In genomic region chr2:120856421-120856862, GRCh38 we compare ENCODE assay signal across 12 cellular contexts.
DNase-seq lines count a peak whose midpoint lies in the region; ATAC-seq and TF ChIP-seq lines count a peak whose summit lies in the region.
"Had no signal": no experiment of that assay in that cellular context is flagged by ENCODE, and none has a peak within 500 bp of the region (broad histone marks: within the 10 kb centered on the region; RNA-seq: fewer than 3 reads in every experiment).

No MANE protein-coding gene starts in this region.

- H3K9ac ChIP-seq in neuronal stem cell (ENCODE audit: low read depth, low read length, poor library complexity): no peak overlapping the region

- H4K91ac ChIP-seq in neuronal stem cell (ENCODE audit: low read depth, low read length, poor library complexity): no peak overlapping the region

- peak overlapping the region; percentile 4 for H2BK15ac ChIP-seq in neuronal stem cell (ENCODE audit: low read length)

- H3K4me3 ChIP-seq in MG63 (no peak overlapping the region), fibroblast of pulmonary artery (replicated peaks; ENCODE audit: low read depth, low read length) (no peak overlapping the region), neuronal stem cell (ENCODE audit: low read length in 2 of 2) (no peak overlapping the region)
- H3K4me3 ChIP-seq: coronary artery had no signal

- H4K8ac ChIP-seq in neuronal stem cell (ENCODE audit: low read depth, low read length): no peak overlapping the region

- no CpG with 5 or more reads among the region's 13 CpGs for WGBS in neuronal stem cell (ENCODE audit: extremely low coverage in 2 of 2, insufficient read length in 2 of 2, insufficient replicate concordance in 1 of 2), 2 donors

- H2AK5ac ChIP-seq in neuronal stem cell (ENCODE audit: low read depth, low read length): peak overlapping the region; percentile 48

- no peak overlapping the region for H3K23ac ChIP-seq in neuronal stem cell (ENCODE audit: low read depth, low read length, poor library complexity)

- peak overlapping the region; percentile 7 for H2BK5ac ChIP-seq in neuronal stem cell (ENCODE audit: low read length)

- no peak overlapping the region for H2BK120ac ChIP-seq in neuronal stem cell (ENCODE audit: low read depth, low read length)

- no peak overlapping the region for H3K4ac ChIP-seq in neuronal stem cell (ENCODE audit: low read length)

- ATAC-seq in HG03439 (IDR thresholded peaks at IDR 0.05; ENCODE audit: unreplicated experiment): no peak
- no peak for ATAC-seq in GM19463 (IDR thresholded peaks at IDR 0.05; ENCODE audit: unreplicated experiment)
- ATAC-seq: activated T-cell treated with anti-CD3 and anti-CD28 coated beads, Interleukin-2, amount 50 U/mL, for 4 hours had no signal

- no peaks in the 10 kb centered on the region for H3K27me3 ChIP-seq in MG63
- no peaks in the 10 kb centered on the region for H3K27me3 ChIP-seq in neuronal stem cell (ENCODE audit: control insufficient read depth in 3 of 3, insufficient read depth in 3 of 3, low read depth in 1 of 3, low read length in 3 of 3)

- H3K14ac ChIP-seq in neuronal stem cell (ENCODE audit: low read length): peak overlapping the region; percentile 91

- H3K4me1 ChIP-seq in neuronal stem cell (ENCODE audit: control insufficient read depth in 2 of 2, insufficient read depth in 1 of 2, low read depth in 1 of 2, low read length in 2 of 2): peaks cover 23 to 44% of the 10 kb centered on the region in 2 donors

- H3K4me2 ChIP-seq in neuronal stem cell (ENCODE audit: insufficient read depth, low read length, poor library complexity, severe bottlenecking): no peak overlapping the region

- H3K36me3 ChIP-seq in MG63 (no peaks in the 10 kb centered on the region), neuronal stem cell (replicated peaks in 1 of 2; ENCODE audit: control insufficient read depth in 2 of 2, insufficient read depth in 2 of 2, low read length in 2 of 2) (peaks cover 1 to 19% of the 10 kb centered on the region in 2 donors)

- peak overlapping the region; percentile 81 for H3K18ac ChIP-seq in neuronal stem cell (ENCODE audit: low read length)

- H3K9me3 ChIP-seq in MG63: no peaks in the 10 kb centered on the region
- no peaks in the 10 kb centered on the region for H3K9me3 ChIP-seq in neuronal stem cell (replicated peaks in 1 of 2; ENCODE audit: control insufficient read depth in 2 of 2, insufficient read depth in 1 of 2, low read depth in 1 of 2, low read length in 2 of 2)

- peaks cover 9% of the 10 kb centered on the region for H3K79me1 ChIP-seq in neuronal stem cell (ENCODE audit: low read depth, low read length)

- no peak overlapping the region for H3K27ac ChIP-seq in neuronal stem cell (replicated peaks; ENCODE audit: low read length)

- peak overlapping the region; percentile 58 for H2BK12ac ChIP-seq in neuronal stem cell (ENCODE audit: low read length)

- DNase-seq in AG20443 (ENCODE audit: low spot score): peak; percentile 86
- DNase-seq in MG63: peak; percentile 49
- peak; percentile 51 for DNase-seq in fibroblast of pulmonary artery (ENCODE audit: low read depth)
- DNase-seq in neuronal stem cell (ENCODE audit: low spot score): peak; percentile 46
- DNase-seq in NCI-H510A (lab: John Stamatoyannopoulos, UW): no peak
- DNase-seq in germinal center (ENCODE audit: low spot score): no peak
- DNase-seq: activated T-cell treated with anti-CD3 and anti-CD28 coated beads, Interleukin-2, amount 50 U/mL, for 4 hours; NCI-H1105; retina had no signal

- H2AFZ ChIP-seq in neuronal stem cell (ENCODE audit: low read length): no peak overlapping the region

- peak; percentile 34 for TF ChIP-seq CTCF in fibroblast of pulmonary artery (IDR thresholded peaks at IDR 0.05; ENCODE audit: low read length, missing control alignments)

Comparison
In these comparisons a context has a peak if more than half of its experiments do, and no peak if none do; other contexts are left out.
1. DNase-seq: peak in AG20443 (single experiment), MG63 (single experiment), fibroblast of pulmonary artery (single experiment) and neuronal stem cell (single experiment); none in NCI-H510A (single experiment) and germinal center (single experiment).